In genomic region chr19:35457173-35457572, GRCh38 we compare ENCODE assay signal across 1 cellular context.
TF ChIP-seq lines count a peak whose summit lies in the region.

No MANE protein-coding gene starts in this region.

TF ChIP-seq in GM12878, 131 proteins besides CTCF, POLR2A, EP300 and RAD21:
- TF ChIP-seq ESRRA (IDR thresholded peaks at IDR 0.05; ENCODE audit: low read length) (no peak), IKZF2 (IDR thresholded peaks at IDR 0.05) (peak; percentile 76), MYC (IDR thresholded peaks at IDR 0.05; ENCODE audit: insufficient read depth, insufficient read length, insufficient replicate concordance, low read length, severe bottlenecking) (no peak), PML (IDR thresholded peaks at IDR 0.05; ENCODE audit: low read length) (peak; percentile 77; the same call in 1 of the 2 replicates), MTA3 (IDR thresholded peaks at IDR 0.05; ENCODE audit: borderline replicate concordance, low read length) (0 out of 2 replicates have a peak, but pooled peaks have one; percentile 55), NBN (IDR thresholded peaks at IDR 0.05) (0 out of 2 replicates have a peak, but pooled peaks have one; percentile 57), ATF2 (IDR thresholded peaks at IDR 0.05; ENCODE audit: low read length) (peak; percentile 68; the same call in 1 of the 2 replicates), RELB (IDR thresholded peaks at IDR 0.05; ENCODE audit: low read depth) (peak; percentile 70), IRF5 (IDR thresholded peaks at IDR 0.05; ENCODE audit: borderline replicate concordance) (no peak), MTA2 (IDR thresholded peaks at IDR 0.05; ENCODE audit: low read depth) (peak; percentile 32; the same call in 1 of the 2 replicates), NR2C1 (IDR thresholded peaks at IDR 0.05) (no peak), ZZZ3 (IDR thresholded peaks at IDR 0.05; ENCODE audit: control insufficient read depth, insufficient read length, low read depth) (no peak), ZNF687 (IDR thresholded peaks at IDR 0.05) (peak; percentile 77), GATAD2B (conservative IDR thresholded peaks at IDR 0.05; ENCODE audit: low read depth) (no peak), NFIC (IDR thresholded peaks at IDR 0.05; ENCODE audit: low read depth, low read length) (peak; percentile 66), CEBPB (IDR thresholded peaks at IDR 0.05; ENCODE audit: borderline replicate concordance in 1 of 2, low read depth in 2 of 2, low read length in 2 of 2) (peak in 1 of 2 experiments; percentile 58; a peak in 1 of 4 replicates), BCL3 (IDR thresholded peaks at IDR 0.05; ENCODE audit: borderline replicate concordance, insufficient read depth, low read depth, low read length, poor library complexity, severe bottlenecking) (peak; percentile 68), SMAD1 (IDR thresholded peaks at IDR 0.05; ENCODE audit: low read depth, partially characterized antibody) (peak; percentile 22), IRF4 (IDR thresholded peaks at IDR 0.05; ENCODE audit: low read depth, low read length) (0 out of 2 replicates have a peak, but pooled peaks have one; percentile 53), SPI1 (IDR thresholded peaks at IDR 0.05; ENCODE audit: borderline replicate concordance, insufficient read depth, low read depth, low read length) (peak; percentile 94), PAX5 (IDR thresholded peaks at IDR 0.05; ENCODE audit: borderline replicate concordance, low read depth, low read length) (peak; percentile 40; the same call in 1 of the 2 replicates), KLF5 (IDR thresholded peaks at IDR 0.05; ENCODE audit: partially characterized antibody) (no peak), MLLT1 (IDR thresholded peaks at IDR 0.05) (no peak), SRF (IDR thresholded peaks at IDR 0.05; ENCODE audit: low read depth in 2 of 2, low read length in 2 of 2) (no peak), YBX1 (IDR thresholded peaks at IDR 0.05) (no peak), LARP7 (IDR thresholded peaks at IDR 0.05) (no peak), POLR2AphosphoS5 (IDR thresholded peaks at IDR 0.05; ENCODE audit: low read length) (peak; percentile 55; the same call in 1 of the 2 replicates), ATF7 (IDR thresholded peaks at IDR 0.05; ENCODE audit: low read depth) (peak; percentile 50), FOXM1 (IDR thresholded peaks at IDR 0.05; ENCODE audit: low read depth, low read length) (peak; percentile 53; the same call in 1 of the 2 replicates), YY1 (IDR thresholded peaks at IDR 0.05; ENCODE audit: low read depth, low read length) (no peak), BRCA1 (IDR thresholded peaks at IDR 0.05; ENCODE audit: low read depth, low read length) (no peak), RUNX3 (IDR thresholded peaks at IDR 0.05; ENCODE audit: low read length) (peak; percentile 60; the same call in 1 of the 2 replicates), IKZF1 (conservative IDR thresholded peaks at IDR 0.05) (peak; percentile 59)
TF ChIP-seq in GM12878: peak in this region for 20.
